Comparison of ENCODE assay signal across 26 cellular contexts in genomic region chr12:80966001-80966400, GRCh38.
"Had no signal": no experiment of that assay in that cellular context is flagged by ENCODE, and none has a peak within 500 bp of the region (broad histone marks: within the 10 kb centered on the region; RNA-seq: fewer than 3 reads in every experiment).

No MANE protein-coding gene starts in this region.

- H3K4me3 ChIP-seq: dorsolateral prefrontal cortex, gastrocnemius medialis, heart right ventricle, lung, psoas muscle, spleen, tibial artery, upper lobe of left lung, uterus had no signal

- H3K4me1 Mint-ChIP-seq: naive B cell; nephron; stimulated activated memory B cell treated with anti-CD40 and anti-IgM and Interleukin-4, amounts not matched to agents 10 μg/mL and 1 μg/mL and 100 μg/mL, for 72 hours had no signal

- H3K27ac ChIP-seq: dorsolateral prefrontal cortex, gastrocnemius medialis, heart right ventricle, psoas muscle, spleen, tibial artery, upper lobe of left lung, uterus had no signal

- H3K27me3 Mint-ChIP-seq: naive B cell; stimulated activated memory B cell treated with anti-CD40 and anti-IgM and Interleukin-4, amounts not matched to agents 10 μg/mL and 1 μg/mL and 100 μg/mL, for 72 hours; stimulated activated naive CD8-positive, alpha-beta T cell treated with anti-CD3 and anti-CD28 coated beads, Interleukin-15, Interleukin-2, amounts not matched to agents 100 ng/mL and 50 ng/mL, for 24 hours had no signal

- FAIRE-seq: endometrium had no signal

- H3K36me3 ChIP-seq: gastrocnemius medialis, heart right ventricle, spleen, tibial artery, upper lobe of left lung, uterus had no signal

- H3K4me1 ChIP-seq: gastrocnemius medialis, heart right ventricle, psoas muscle, spleen, tibial artery, upper lobe of left lung, uterus had no signal

- H3K36me3 Mint-ChIP-seq: naive B cell; stimulated activated memory B cell treated with anti-CD40 and anti-IgM and Interleukin-4, amounts not matched to agents 10 μg/mL and 1 μg/mL and 100 μg/mL, for 72 hours had no signal

- H3K27me3 ChIP-seq: dorsolateral prefrontal cortex, gastrocnemius medialis, heart right ventricle, spleen, tibial artery, upper lobe of left lung, uterus had no signal

- ATAC-seq: esophagus mucosa; gastrocnemius medialis; heart right ventricle; left colon; left ventricle myocardium superior; psoas muscle; sciatic nerve; stimulated activated memory B cell treated with anti-CD40 and anti-IgM and Interleukin-4, amounts not matched to agents 10 μg/mL and 1 μg/mL and 100 μg/mL, for 72 hours had no signal

- H3K9me3 ChIP-seq: gastrocnemius medialis, heart right ventricle, psoas muscle, spleen, tibial artery, upper lobe of left lung, uterus had no signal

- DNase-seq: cortex of kidney; dorsolateral prefrontal cortex; effector CD8-positive, alpha-beta T cell; gastrocnemius medialis; heart right ventricle; hypothalamus; left colon; left ventricle myocardium superior; mesenchymal stem cell; naive B cell; psoas muscle; retina; spleen; stimulated activated CD4-positive, alpha-beta T cell treated with anti-CD3 and anti-CD28 coated beads, Interleukin-15, amount 100 ng/mL, for 24 hours; stimulated activated CD4-positive, alpha-beta T cell treated with anti-CD3 and anti-CD28 coated beads, Interleukin-1b, Interleukin-23, amount 100 ng/mL, for 48 hours; stimulated activated CD4-positive, alpha-beta T cell treated with anti-CD3 and anti-CD28 coated beads, Interleukin-4, amount 100 ng/mL, for 24 hours; tibial artery; upper lobe of left lung; uterus had no signal

- H3K4me3 Mint-ChIP-seq: naive B cell; nephron; stimulated activated memory B cell treated with anti-CD40 and anti-IgM and Interleukin-4, amounts not matched to agents 10 μg/mL and 1 μg/mL and 100 μg/mL, for 72 hours; stimulated activated naive CD8-positive, alpha-beta T cell treated with anti-CD3 and anti-CD28 coated beads, Interleukin-15, Interleukin-2, amounts not matched to agents 100 ng/mL and 50 ng/mL, for 24 hours had no signal

- H3K27ac Mint-ChIP-seq: naive B cell; nephron; stimulated activated memory B cell treated with anti-CD40 and anti-IgM and Interleukin-4, amounts not matched to agents 10 μg/mL and 1 μg/mL and 100 μg/mL, for 72 hours; stimulated activated naive CD8-positive, alpha-beta T cell treated with anti-CD3 and anti-CD28 coated beads, Interleukin-15, Interleukin-2, amounts not matched to agents 100 ng/mL and 50 ng/mL, for 24 hours had no signal

- H3K9me3 Mint-ChIP-seq: nephron; stimulated activated memory B cell treated with anti-CD40 and anti-IgM and Interleukin-4, amounts not matched to agents 10 μg/mL and 1 μg/mL and 100 μg/mL, for 72 hours had no signal
